In genomic region chr5:141326088-141326854, GRCh38 we compare ENCODE assay signal across 9 cellular contexts. TPM values are rescaled to one million over a fixed set of nuclear protein-coding genes. Genes with fewer than 3 reads are reported as not detected.
DNase-seq lines count a peak whose midpoint lies in the region; ATAC-seq, FAIRE-seq and TF ChIP-seq lines count a peak whose summit lies in the region.
"Had no signal": no experiment of that assay in that cellular context is flagged by ENCODE, and none has a peak within 500 bp of the region (broad histone marks: within the 10 kb centered on the region; RNA-seq: fewer than 3 reads in every experiment).

No MANE protein-coding gene starts in this region.

- TF ChIP-seq CTCF in endothelial cell of umbilical vein (IDR thresholded peaks at IDR 0.05; ENCODE audit: extremely low read depth in 1 of 2, insufficient read depth in 1 of 2, low read depth in 1 of 2, low read length in 2 of 2) = peak; percentile 65 to 70

- H3K4me1 ChIP-seq in endothelial cell of umbilical vein (ENCODE audit: control insufficient read depth, extremely low read depth, insufficient read depth, low read length) = no peaks in the 10 kb centered on the region

- TF ChIP-seq POLR2A in endothelial cell of umbilical vein (IDR thresholded peaks at IDR 0.05; ENCODE audit: low read depth, low read length) = no peak

- peaks cover 14 to 31% of the 10 kb centered on the region in 2 experiments for H3K27me3 ChIP-seq in endothelial cell of umbilical vein (ENCODE audit: control insufficient read depth in 2 of 2, insufficient read depth in 2 of 2, low read length in 2 of 2)

- peak; percentile 86 for ATAC-seq in HG02588 (IDR thresholded peaks at IDR 0.05; ENCODE audit: unreplicated experiment)

- no peak overlapping the region for H3K27ac ChIP-seq in endothelial cell of umbilical vein (ENCODE audit: insufficient read depth, low read depth, low read length)

- dilution Hi-C loops in endothelial cell of umbilical vein (cut with MboI; ENCODE audit: extremely low pct_ligation_motif_present, low sequenced_read_pairs) = no loop called here

- peak; percentile 88 for FAIRE-seq in endothelial cell of umbilical vein (lab: Jason Lieb, UNC)
- FAIRE-seq: endometrium had no signal

- DNase-seq in GM03348 (ENCODE audit: low spot score) = peak; percentile 82
- peak; percentile 13 to 76 for DNase-seq in NCI-H526 (lab: John Stamatoyannopoulos, UW)
- DNase-seq in activated CD8-positive, alpha-beta memory T cell treated with anti-CD3 and anti-CD28 coated beads, Interleukin-2, amount 50 U/mL, for 4 hours = peak; percentile 66
- peak; percentile 77 for DNase-seq in endothelial cell of umbilical vein (ENCODE audit: low read depth, low spot score)
- DNase-seq in myocyte (ENCODE audit: low read depth) = peak; percentile 56
- peak; percentile 15 to 42 for DNase-seq in stimulated activated CD8-positive, alpha-beta memory T cell treated with anti-CD3 and anti-CD28 coated beads, Interleukin-7, amount 100 ng/mL, for 48 hours (ENCODE audit: extremely low read depth in 1 of 2, low read depth in 1 of 2)
- DNase-seq in GM19238 (ENCODE audit: insufficient read length, low spot score) = no peak

- H3K4me3 ChIP-seq in endothelial cell of umbilical vein (replicated peaks in 1 of 3; ENCODE audit: insufficient read depth in 1 of 3, low read depth in 1 of 3, low read length in 3 of 3) = peak overlapping the region; percentile 27 to 74 (median 50)

- H4K20me1 ChIP-seq in endothelial cell of umbilical vein (replicated peaks; ENCODE audit: control insufficient read depth, extremely low read depth, insufficient read depth, low read length) = no peaks in the 10 kb centered on the region

- no peaks in the 10 kb centered on the region for H3K36me3 ChIP-seq in endothelial cell of umbilical vein (ENCODE audit: control insufficient read depth in 2 of 2, extremely low read depth in 1 of 2, insufficient read depth in 2 of 2, low read length in 2 of 2)

- H3K9ac ChIP-seq in endothelial cell of umbilical vein (replicated peaks; ENCODE audit: extremely low read depth, insufficient read depth, low read length) = peak overlapping the region; percentile 69

- no peaks in the 10 kb centered on the region for H3K79me2 ChIP-seq in endothelial cell of umbilical vein (ENCODE audit: control insufficient read depth, insufficient read depth, low read length)

- H3K9me1 ChIP-seq in endothelial cell of umbilical vein (replicated peaks; ENCODE audit: control insufficient read depth, extremely low read depth, insufficient read depth, low read length) = no peaks in the 10 kb centered on the region

- peak overlapping the region; percentile 92 for H3K4me2 ChIP-seq in endothelial cell of umbilical vein (ENCODE audit: insufficient read depth, low read length)

- peak overlapping the region; percentile 92 for H2AFZ ChIP-seq in endothelial cell of umbilical vein (ENCODE audit: low read depth, low read length)

- POLR2A ChIA-PET in endothelial cell of umbilical vein (lab: Charles Lee) = no interaction called here

- intact Hi-C loops in endothelial cell of umbilical vein (cut with micrococcal nuclease) = loop anchor here (1.0 kb wide), 1 partner anchor 238 kb away; no protein-coding TSS in a partner anchor

- CTCF ChIA-PET in endothelial cell of umbilical vein (lab: Charles Lee) = interaction anchor here (1.0 to 2.9 kb wide), 8 partner anchors 9 to 241 kb away, joined by 3 to 17 read pairs (median 4); partner anchors contain the start of genes PCDHGA12 and PCDHGA3

- BruUV-seq in endothelial cell of umbilical vein (replicated peaks; lab: Mats Ljungman, UMichigan) = TSS peak; percentile 57

- H3K9me3 ChIP-seq in endothelial cell of umbilical vein (replicated peaks; ENCODE audit: control insufficient read depth, insufficient read depth, low read length) = no peaks in the 10 kb centered on the region

TF ChIP-seq in endothelial cell of umbilical vein, 7 proteins besides CTCF, POLR2A, EP300 and RAD21:
- TF ChIP-seq MAX (IDR thresholded peaks at IDR 0.05; ENCODE audit: insufficient read depth, insufficient read length) (no peak), MYC (IDR thresholded peaks at IDR 0.05; ENCODE audit: low read depth, low read length) (no peak), FOS (IDR thresholded peaks at IDR 0.05; ENCODE audit: borderline replicate concordance, insufficient read depth, low read length) (no peak), POLR2AphosphoS5 (IDR thresholded peaks at IDR 0.05; ENCODE audit: insufficient read depth, low read depth, low read length) (no peak), JUN (IDR thresholded peaks at IDR 0.05; ENCODE audit: borderline replicate concordance, insufficient read depth, insufficient read length, low read depth) (no peak), EZH2 (IDR thresholded peaks at IDR 0.05; ENCODE audit: borderline replicate concordance, low read depth, low read length, severe bottlenecking) (no peak), GATA2 (IDR thresholded peaks at IDR 0.05; ENCODE audit: insufficient read depth, insufficient read length, low read depth, low read length) (no peak)
TF ChIP-seq in endothelial cell of umbilical vein: peak in this region for 0.

RNA-seq across cellular contexts. Expression of gene PCDHGA1, which starts 4.0 kb away (rescaled TPM):
- total RNA-seq in endothelial cell of umbilical vein (0.22 and 0.30 TPM in 2 replicates), myocyte (5.2 and 5.9 TPM in 2 replicates)
- 0.44 and 0.45 TPM in 2 replicates for polyA plus RNA-seq in endothelial cell of umbilical vein
- polyA plus RNA-seq in endothelial cell of umbilical vein (2011; cell fraction: cytosol; rRNA removed) = 0.10 and 0.17 TPM in 2 replicates
- 0.51 and 0.53 TPM in 2 replicates for polyA plus RNA-seq in endothelial cell of umbilical vein (2011; cell fraction: nucleus; rRNA removed)
- polyA plus RNA-seq in endothelial cell of umbilical vein (2012) = 0.19 and 0.35 TPM in 2 replicates
- 0.68 and 0.70 TPM in 2 replicates for polyA minus RNA-seq in endothelial cell of umbilical vein
- not detected for polyA minus RNA-seq in endothelial cell of umbilical vein (2011; cell fraction: cytosol; rRNA and poly(A)+ RNA removed)
- polyA minus RNA-seq in endothelial cell of umbilical vein (2011; cell fraction: nucleus; rRNA and poly(A)+ RNA removed) = 0.53 and 0.63 TPM in 2 replicates
- 5.0 TPM for polyA plus RNA-seq in myocyte (2012)

RNA-seq across cellular contexts. Expression of gene TAF7, which starts 5.7 kb away (rescaled TPM):
- total RNA-seq in endothelial cell of umbilical vein = 55.0 and 62.0 TPM in 2 replicates
- polyA plus RNA-seq in endothelial cell of umbilical vein = 14.2 and 21.8 TPM in 2 replicates
- polyA plus RNA-seq in endothelial cell of umbilical vein (2011; cell fraction: cytosol; rRNA removed) = 28.2 and 29.1 TPM in 2 replicates
- 19.8 and 26.4 TPM in 2 replicates for polyA plus RNA-seq in endothelial cell of umbilical vein (2011; cell fraction: nucleus; rRNA removed)
- polyA plus RNA-seq in endothelial cell of umbilical vein (2012) = 62.4 and 78.7 TPM in 2 replicates
- 30.5 and 32.1 TPM in 2 replicates for polyA minus RNA-seq in endothelial cell of umbilical vein
- polyA minus RNA-seq in endothelial cell of umbilical vein (2011; cell fraction: cytosol; rRNA and poly(A)+ RNA removed) = 14.5 TPM
- 18.8 and 20.4 TPM in 2 replicates for polyA minus RNA-seq in endothelial cell of umbilical vein (2011; cell fraction: nucleus; rRNA and poly(A)+ RNA removed)
- 97.0 and 116 TPM in 2 replicates for total RNA-seq in myocyte
- 77.4 TPM for polyA plus RNA-seq in myocyte (2012)

RNA-seq across cellular contexts. Expression of gene PCDHGA2, which starts 12.3 kb away (rescaled TPM):
- total RNA-seq in endothelial cell of umbilical vein = 0.58 and 1.2 TPM in 2 replicates
- polyA plus RNA-seq in endothelial cell of umbilical vein = 1.9 and 2.0 TPM in 2 replicates
- polyA plus RNA-seq in endothelial cell of umbilical vein (2011; cell fraction: cytosol; rRNA removed) = 0.66 and 0.87 TPM in 2 replicates
- 1.4 and 1.7 TPM in 2 replicates for polyA plus RNA-seq in endothelial cell of umbilical vein (2011; cell fraction: nucleus; rRNA removed)
- polyA plus RNA-seq in endothelial cell of umbilical vein (2012) = 0.56 and 0.66 TPM in 2 replicates
- polyA minus RNA-seq in endothelial cell of umbilical vein = 3.1 and 4.0 TPM in 2 replicates
- polyA minus RNA-seq in endothelial cell of umbilical vein (2011; cell fraction: cytosol; rRNA and poly(A)+ RNA removed) = not detected
- 2.0 and 2.4 TPM in 2 replicates for polyA minus RNA-seq in endothelial cell of umbilical vein (2011; cell fraction: nucleus; rRNA and poly(A)+ RNA removed)
- 0.94 and 1.1 TPM in 2 replicates for total RNA-seq in myocyte
- polyA plus RNA-seq in myocyte (2012) = 0.67 TPM

RNA-seq across cellular contexts. Expression of gene PCDHGA3, which starts 17.4 kb away (rescaled TPM):
- total RNA-seq in endothelial cell of umbilical vein (1.1 and 1.2 TPM in 2 replicates), myocyte (0.48 and 0.57 TPM in 2 replicates)
- polyA plus RNA-seq in endothelial cell of umbilical vein = 0.88 and 1.2 TPM in 2 replicates
- polyA plus RNA-seq in endothelial cell of umbilical vein (2011; cell fraction: cytosol; rRNA removed) = 0.52 and 0.55 TPM in 2 replicates
- polyA plus RNA-seq in endothelial cell of umbilical vein (2011; cell fraction: nucleus; rRNA removed) = 1.3 and 1.4 TPM in 2 replicates
- 0.48 and 0.50 TPM in 2 replicates for polyA plus RNA-seq in endothelial cell of umbilical vein (2012)
- 0.75 and 1.6 TPM in 2 replicates for polyA minus RNA-seq in endothelial cell of umbilical vein
- polyA minus RNA-seq in endothelial cell of umbilical vein (2011; cell fraction: cytosol; rRNA and poly(A)+ RNA removed) = not detected
- 2.2 and 4.4 TPM in 2 replicates for polyA minus RNA-seq in endothelial cell of umbilical vein (2011; cell fraction: nucleus; rRNA and poly(A)+ RNA removed)
- polyA plus RNA-seq in myocyte (2012) = 0.23 TPM

RNA-seq across cellular contexts. Expression of gene SLC25A2, which starts 22.4 kb away (rescaled TPM):
- total RNA-seq in endothelial cell of umbilical vein = 0.39 and 0.46 TPM in 2 replicates
- not detected in 2 replicates for polyA plus RNA-seq in endothelial cell of umbilical vein
- polyA plus RNA-seq in endothelial cell of umbilical vein (2011; cell fraction: cytosol; rRNA removed) = not detected in 2 replicates
- 0.34 and 0.38 TPM in 2 replicates for polyA plus RNA-seq in endothelial cell of umbilical vein (2011; cell fraction: nucleus; rRNA removed)
- polyA plus RNA-seq in endothelial cell of umbilical vein (2012) = not detected in 2 replicates
- 0.19 and 0.42 TPM in 2 replicates for polyA minus RNA-seq in endothelial cell of umbilical vein
- polyA minus RNA-seq in endothelial cell of umbilical vein (2011; cell fraction: cytosol; rRNA and poly(A)+ RNA removed) = not detected
- polyA minus RNA-seq in endothelial cell of umbilical vein (2011; cell fraction: nucleus; rRNA and poly(A)+ RNA removed) = 2.2 and 2.8 TPM in 2 replicates
- 0.43 and 0.62 TPM in 2 replicates for total RNA-seq in myocyte
- 0.11 TPM for polyA plus RNA-seq in myocyte (2012)
